9 cellular contexts compared by ENCODE assay signal in the genomic region with DNA sequence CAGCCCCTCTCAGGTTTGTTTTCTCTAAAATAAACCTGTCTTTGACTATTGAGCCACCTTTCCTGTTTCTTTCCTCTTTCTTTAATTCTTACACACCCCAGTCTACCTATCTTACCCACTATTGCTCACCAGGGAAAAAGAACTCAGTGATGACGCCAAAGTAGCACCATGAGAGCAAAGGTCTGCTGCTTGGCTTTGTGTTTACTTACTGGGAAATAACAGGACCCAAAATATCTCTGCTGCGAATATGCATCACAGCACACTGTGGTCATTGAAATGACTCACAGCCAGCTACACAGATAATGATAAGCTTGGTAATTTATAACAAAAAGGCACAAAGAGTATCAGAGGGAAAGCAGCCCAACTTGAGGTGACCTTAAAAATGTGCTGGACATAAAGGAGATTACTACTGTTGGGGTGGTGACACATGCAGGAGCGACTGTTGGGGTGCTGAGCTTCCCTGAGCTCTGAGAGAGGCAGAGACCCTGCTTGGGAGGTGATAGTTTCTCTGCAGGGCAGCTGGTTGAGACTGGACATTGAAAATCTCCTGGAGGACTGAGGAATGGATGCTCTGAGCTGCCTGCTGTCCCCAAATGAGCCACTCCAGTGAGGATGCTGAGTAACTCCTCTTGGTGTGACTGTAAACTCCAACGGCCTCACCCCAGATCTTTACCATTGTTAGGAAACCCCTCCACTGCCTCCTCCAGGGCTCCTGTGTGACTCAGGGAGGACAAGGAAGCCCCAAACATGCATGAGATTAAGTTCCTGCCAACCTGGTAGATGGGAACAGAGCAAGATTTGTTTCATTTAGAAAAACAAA. TPM values are rescaled to one million over a fixed set of nuclear protein-coding genes. Genes with fewer than 3 reads are reported as not detected.
DNase-seq lines count a peak whose midpoint lies in the region; ATAC-seq, FAIRE-seq and TF ChIP-seq lines count a peak whose summit lies in the region.
"Had no signal": no experiment of that assay in that cellular context is flagged by ENCODE, and none has a peak within 500 bp of the region (broad histone marks: within the 10 kb centered on the region; RNA-seq: fewer than 3 reads in every experiment).

No MANE protein-coding gene starts in this region.

- H3K4me3 ChIP-seq in lung, result no peak overlapping the region

- H3K27me3 ChIP-seq in lung (ENCODE audit: control insufficient read depth, insufficient read depth), result no peaks in the 10 kb centered on the region

- no peak overlapping the region for H3K27ac Mint-ChIP-seq in activated T-helper 17 cell treated with anti-CD3 and anti-CD28 coated beads, Interleukin-2, amount 50 U/mL, for 72 hours

- peaks cover 0 to 16% of the 10 kb centered on the region in 2 donors for H3K4me1 ChIP-seq in lung (ENCODE audit: control insufficient read depth in 2 of 2, insufficient read depth in 2 of 2, low read length in 2 of 2)

- no peak for TF ChIP-seq CTCF in lung (IDR thresholded peaks at IDR 0.05; ENCODE audit: control extremely low read depth, extremely low read depth)

- no peak overlapping the region for H3K4me3 Mint-ChIP-seq in activated T-helper 17 cell treated with anti-CD3 and anti-CD28 coated beads, Interleukin-2, amount 50 U/mL, for 72 hours

- peak; percentile 42 for FAIRE-seq in GM18507 (lab: Jason Lieb, UNC)

- H3K9me3 ChIP-seq in lung (ENCODE audit: control insufficient read depth in 2 of 2, insufficient read depth in 1 of 2, low read length in 1 of 2), result no peaks in the 10 kb centered on the region

- DNase-seq in GM18507 (ENCODE audit: extremely low spot score, insufficient read length, low read depth), result peak; percentile 23
- DNase-seq in lung (ENCODE audit: low spot score), result no peak
- DNase-seq in DMS53 (lab: John Stamatoyannopoulos, UW), result no peak
- no peak for DNase-seq in nucleus accumbens (lab: John Stamatoyannopoulos, UW)
- no peak for DNase-seq in D341Med (ENCODE audit: low spot score)

- 75 to 79% methylated on average over 4 of the region's 4 CpGs for WGBS in lung, 2 donors

- H3K27me3 Mint-ChIP-seq in activated T-helper 17 cell treated with anti-CD3 and anti-CD28 coated beads, Interleukin-2, amount 50 U/mL, for 72 hours, result no peaks in the 10 kb centered on the region

- ATAC-seq in HG02884 (IDR thresholded peaks at IDR 0.05; ENCODE audit: unreplicated experiment), result peak; percentile 90
- peak; percentile 38 for ATAC-seq in activated T-helper 17 cell treated with anti-CD3 and anti-CD28 coated beads, Interleukin-2, amount 50 U/mL, for 72 hours (replicated peaks)
- ATAC-seq in lung (ENCODE audit: insufficient read depth, low FRiP score), result peak; percentile 50
- ATAC-seq in HG03097 (IDR thresholded peaks at IDR 0.05; ENCODE audit: low FRiP score, unreplicated experiment), result no peak

- no peaks in the 10 kb centered on the region for H3K9me3 Mint-ChIP-seq in activated T-helper 17 cell treated with anti-CD3 and anti-CD28 coated beads, Interleukin-2, amount 50 U/mL, for 72 hours

- no peaks in the 10 kb centered on the region for H3K4me1 Mint-ChIP-seq in activated T-helper 17 cell treated with anti-CD3 and anti-CD28 coated beads, Interleukin-2, amount 50 U/mL, for 72 hours

- H3K36me3 ChIP-seq in lung (ENCODE audit: control insufficient read depth in 2 of 2, insufficient read depth in 2 of 2, low read length in 2 of 2), result no peaks in the 10 kb centered on the region

- no peaks in the 10 kb centered on the region for H3K36me3 Mint-ChIP-seq in activated T-helper 17 cell treated with anti-CD3 and anti-CD28 coated beads, Interleukin-2, amount 50 U/mL, for 72 hours (ENCODE audit: low read depth)

- H3K27ac ChIP-seq in lung (ENCODE audit: low read depth in 1 of 2, low read length in 1 of 2), result peak overlapping the region in 1 of 2 donors; percentile 50

RNA-seq across cellular contexts. Expression of gene EFCAB12, which starts 14.5 kb away (rescaled TPM):
- total RNA-seq in activated T-helper 17 cell treated with anti-CD3 and anti-CD28 coated beads, Interleukin-2, amount 50 U/mL, for 72 hours, result 1 to 10 TPM in 1 of 2 donors, under 1 TPM in 1; 0.63 to 1.7 TPM
- 1 to 10 TPM; 3.8 to 8.8 TPM for total RNA-seq in lung
- 1 to 10 TPM; 2.6 to 2.7 TPM for polyA plus RNA-seq in lung
- total RNA-seq: NCI-H460 had no signal

RNA-seq across cellular contexts. Expression of gene MBD4, which starts 25.9 kb away (rescaled TPM):
- total RNA-seq in activated T-helper 17 cell treated with anti-CD3 and anti-CD28 coated beads, Interleukin-2, amount 50 U/mL, for 72 hours, result 10 to 100 TPM; 38.4 to 44.4 TPM
- 10 to 100 TPM; 43.5 to 49.8 TPM for total RNA-seq in lung
- polyA plus RNA-seq in lung, result 10 to 100 TPM; 16.7 to 29.0 TPM

RNA-seq across cellular contexts. Expression of gene IFT122, which starts 26.1 kb away (rescaled TPM):
- total RNA-seq in activated T-helper 17 cell treated with anti-CD3 and anti-CD28 coated beads, Interleukin-2, amount 50 U/mL, for 72 hours, result 10 to 100 TPM; 19.3 to 33.4 TPM
- total RNA-seq in lung, result 10 to 100 TPM; 49.1 to 65.7 TPM
- polyA plus RNA-seq in lung, result 10 to 100 TPM; 11.0 to 14.3 TPM
